39 cellular contexts compared by ENCODE assay signal in the genomic region with DNA sequence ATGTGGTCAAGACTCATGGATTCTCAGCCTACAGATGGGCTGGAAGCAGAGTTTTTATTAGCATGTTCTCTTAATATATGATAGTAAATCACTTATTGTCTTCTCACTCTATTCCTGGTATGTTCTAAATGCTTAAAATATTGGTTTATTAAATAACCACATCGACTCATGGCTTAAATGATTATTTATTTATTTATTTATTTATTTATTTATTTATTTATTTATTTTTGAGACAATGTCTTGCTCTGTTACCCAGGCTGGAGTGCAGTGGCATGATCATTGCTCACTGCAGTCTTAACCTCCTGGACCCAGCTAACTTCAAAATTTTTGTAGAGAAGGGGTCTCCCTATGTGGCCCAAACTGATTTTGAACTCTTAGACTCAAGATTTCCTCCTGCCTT.
"Had no signal": no experiment of that assay in that cellular context is flagged by ENCODE, and none has a peak within 500 bp of the region (broad histone marks: within the 10 kb centered on the region; RNA-seq: fewer than 3 reads in every experiment).

No MANE protein-coding gene starts in this region.

- H3K4me1 Mint-ChIP-seq: activated naive CD4-positive, alpha-beta T cell treated with anti-CD3 and anti-CD28 coated beads, Interleukin-2, amount 10 ng/mL, durations not matched to agents 7 days and 5 days; activated naive CD4-positive, alpha-beta T cell treated with anti-CD3 and anti-CD28 coated beads, Interleukin-2, amount 50 U/mL, for 24 hours; activated naive CD8-positive, alpha-beta T cell treated with anti-CD3 and anti-CD28 coated beads for 36 hours; activated naive CD8-positive, alpha-beta T cell treated with anti-CD3 and anti-CD28 coated beads, Interleukin-2, amount 10 ng/mL, durations not matched to agents 7 days and 5 days; activated naive CD8-positive, alpha-beta T cell treated with anti-CD3 and anti-CD28 coated beads, Interleukin-2, amount 50 U/mL, for 24 hours; activated T-helper 17 cell treated with anti-CD3 and anti-CD28 coated beads, Interleukin-2, amount 50 U/mL, for 72 hours; brain; central memory CD8-positive, alpha-beta T cell had no signal

- H3K4me3 Mint-ChIP-seq: activated naive CD4-positive, alpha-beta T cell treated with anti-CD3 and anti-CD28 coated beads for 36 hours; activated naive CD4-positive, alpha-beta T cell treated with anti-CD3 and anti-CD28 coated beads, Interleukin-2, amount 10 ng/mL, durations not matched to agents 7 days and 5 days; activated naive CD4-positive, alpha-beta T cell treated with anti-CD3 and anti-CD28 coated beads, Interleukin-2, amount 50 U/mL, for 24 hours; activated naive CD8-positive, alpha-beta T cell; activated naive CD8-positive, alpha-beta T cell treated with anti-CD3 and anti-CD28 coated beads for 36 hours; activated naive CD8-positive, alpha-beta T cell treated with anti-CD3 and anti-CD28 coated beads, Interleukin-2, amount 10 ng/mL, durations not matched to agents 7 days and 5 days; activated naive CD8-positive, alpha-beta T cell treated with anti-CD3 and anti-CD28 coated beads, Interleukin-2, amount 50 U/mL, for 24 hours; activated T-cell treated with anti-CD3 and anti-CD28 coated beads, Interleukin-2, amount 50 U/mL, for 4 hours; activated T-cell treated with anti-CD3 and anti-CD28 coated beads, Interleukin-2, amount 50 U/mL, for 72 hours; activated T-helper 1 cell treated with anti-CD3 and anti-CD28 coated beads, Interleukin-12 subunit alpha, Interleukin-12 subunit beta, Interleukin-2, Interleukin-4 antibody, amounts not matched to agents 30 ng/mL and 10 ng/mL and 1 ng/mL, durations not matched to agents 14 hours and 24 hours and 36 hours; activated T-helper 17 cell treated with anti-CD3 and anti-CD28 coated beads, Interleukin-2, amount 50 U/mL, for 72 hours; brain; central memory CD8-positive, alpha-beta T cell had no signal

- H3K9me3 Mint-ChIP-seq: activated naive CD4-positive, alpha-beta T cell treated with anti-CD3 and anti-CD28 coated beads, Interleukin-2, amount 10 ng/mL, durations not matched to agents 7 days and 5 days; activated naive CD8-positive, alpha-beta T cell treated with anti-CD3 and anti-CD28 coated beads, Interleukin-2, amount 10 ng/mL, durations not matched to agents 7 days and 5 days; activated naive CD8-positive, alpha-beta T cell treated with anti-CD3 and anti-CD28 coated beads, Interleukin-2, amount 50 U/mL, for 24 hours; activated T-cell treated with anti-CD3 and anti-CD28 coated beads, Interleukin-2, amount 50 U/mL, for 4 hours; activated T-cell treated with anti-CD3 and anti-CD28 coated beads, Interleukin-2, amount 50 U/mL, for 72 hours; activated T-helper 1 cell treated with anti-CD3 and anti-CD28 coated beads, Interleukin-12 subunit alpha, Interleukin-12 subunit beta, Interleukin-2, Interleukin-4 antibody, amounts not matched to agents 30 ng/mL and 10 ng/mL and 1 ng/mL, durations not matched to agents 14 hours and 24 hours and 36 hours; activated T-helper 17 cell treated with anti-CD3 and anti-CD28 coated beads, Interleukin-2, amount 50 U/mL, for 72 hours; activated T-helper 2 cell treated with anti-CD3 and anti-CD28 coated beads, Interferon-gamma antibody, Interleukin-2, Interleukin-4, amounts not matched to agents 10 μg/mL and 5 μg/mL and 100 μg/mL, durations not matched to agents 14 hours and 24 hours and 36 hours; central memory CD8-positive, alpha-beta T cell had no signal

- H3K27ac ChIP-seq: adrenal gland, ascending aorta, body of pancreas, brain microvascular endothelial cell, breast epithelium, cardiac muscle cell had no signal

- H3K27ac Mint-ChIP-seq: activated naive CD4-positive, alpha-beta T cell treated with anti-CD3 and anti-CD28 coated beads for 36 hours; activated naive CD4-positive, alpha-beta T cell treated with anti-CD3 and anti-CD28 coated beads, Interleukin-2, amount 10 ng/mL, durations not matched to agents 7 days and 5 days; activated naive CD4-positive, alpha-beta T cell treated with anti-CD3 and anti-CD28 coated beads, Interleukin-2, amount 50 U/mL, for 24 hours; activated naive CD4-positive, alpha-beta T cell treated with anti-CD3 and anti-CD28 coated beads, Interleukin-2, amount 50 U/mL, for 72 hours; activated naive CD8-positive, alpha-beta T cell; activated naive CD8-positive, alpha-beta T cell treated with anti-CD3 and anti-CD28 coated beads for 36 hours; activated naive CD8-positive, alpha-beta T cell treated with anti-CD3 and anti-CD28 coated beads, Interleukin-2, amount 10 ng/mL, durations not matched to agents 7 days and 5 days; activated naive CD8-positive, alpha-beta T cell treated with anti-CD3 and anti-CD28 coated beads, Interleukin-2, amount 50 U/mL, for 24 hours; activated T-cell treated with anti-CD3 and anti-CD28 coated beads, Interleukin-2, amount 50 U/mL, for 72 hours; activated T-helper 1 cell treated with anti-CD3 and anti-CD28 coated beads, Interleukin-12 subunit alpha, Interleukin-12 subunit beta, Interleukin-2, Interleukin-4 antibody, amounts not matched to agents 30 ng/mL and 10 ng/mL and 1 ng/mL, durations not matched to agents 14 hours and 24 hours and 36 hours; activated T-helper 17 cell treated with anti-CD3 and anti-CD28 coated beads, Interleukin-2, amount 50 U/mL, for 72 hours; activated T-helper 2 cell treated with anti-CD3 and anti-CD28 coated beads, Interferon-gamma antibody, Interleukin-2, Interleukin-4, amounts not matched to agents 10 μg/mL and 5 μg/mL and 100 μg/mL, durations not matched to agents 14 hours and 24 hours and 36 hours; brain had no signal

- FAIRE-seq: astrocyte, bronchial epithelial cell, colon had no signal

- H3K9me3 ChIP-seq: adrenal gland, ascending aorta, breast epithelium had no signal

- H3K4me1 ChIP-seq: adrenal gland, ascending aorta, body of pancreas, breast epithelium had no signal

- H3K4me3 ChIP-seq: adrenal gland, ascending aorta, body of pancreas, breast epithelium, cardiac muscle cell had no signal

- H3K27me3 ChIP-seq: adrenal gland, ascending aorta, body of pancreas, brain microvascular endothelial cell, breast epithelium, cardiac muscle cell had no signal

- H3K36me3 ChIP-seq: adrenal gland, ascending aorta, brain microvascular endothelial cell, breast epithelium, cardiac muscle cell had no signal

- H3K36me3 Mint-ChIP-seq: activated naive CD4-positive, alpha-beta T cell treated with anti-CD3 and anti-CD28 coated beads, Interleukin-2, amount 10 ng/mL, durations not matched to agents 7 days and 5 days; activated naive CD4-positive, alpha-beta T cell treated with anti-CD3 and anti-CD28 coated beads, Interleukin-2, amount 50 U/mL, for 24 hours; activated naive CD4-positive, alpha-beta T cell treated with anti-CD3 and anti-CD28 coated beads, Interleukin-2, amount 50 U/mL, for 72 hours; activated naive CD8-positive, alpha-beta T cell; activated naive CD8-positive, alpha-beta T cell treated with anti-CD3 and anti-CD28 coated beads for 36 hours; activated naive CD8-positive, alpha-beta T cell treated with anti-CD3 and anti-CD28 coated beads, Interleukin-2, amount 10 ng/mL, durations not matched to agents 7 days and 5 days; brain had no signal

- DNase-seq: activated effector memory CD4-positive, alpha-beta T cell treated with anti-CD3 and anti-CD28 coated beads, Interleukin-2, amount 50 U/mL, for 16 hours; activated effector memory CD4-positive, alpha-beta T cell treated with Interleukin-2 at 50 U/mL for 16 hours; activated gamma-delta T cell; activated gamma-delta T cell treated with Interleukin-2 at 50 U/mL for 16 hours; activated naive CD4-positive, alpha-beta T cell; activated naive CD4-positive, alpha-beta T cell treated with anti-CD3 and anti-CD28 coated beads for 36 hours; activated naive CD4-positive, alpha-beta T cell treated with anti-CD3 and anti-CD28 coated beads, Interleukin-2, amount 10 ng/mL, durations not matched to agents 7 days and 5 days; activated naive CD4-positive, alpha-beta T cell treated with anti-CD3 and anti-CD28 coated beads, Interleukin-2, amount 50 U/mL, for 16 hours; activated naive CD4-positive, alpha-beta T cell treated with Interleukin-2 at 50 U/mL for 16 hours; activated naive CD8-positive, alpha-beta T cell treated with anti-CD3 and anti-CD28 coated beads for 36 hours; activated naive CD8-positive, alpha-beta T cell treated with anti-CD3 and anti-CD28 coated beads, Interleukin-2, amount 10 ng/mL, durations not matched to agents 7 days and 5 days; activated naive CD8-positive, alpha-beta T cell treated with anti-CD3 and anti-CD28 coated beads, Interleukin-2, amount 50 U/mL, for 24 hours; activated T-cell treated with anti-CD3 and anti-CD28 coated beads, Interleukin-2, amount 50 U/mL, for 4 hours; activated T-cell treated with anti-CD3 and anti-CD28 coated beads, Interleukin-2, amount 50 U/mL, for 48 hours; activated T-cell treated with anti-CD3 and anti-CD28 coated beads, Interleukin-2, amount 50 U/mL, for 72 hours; adrenal gland; amniotic stem cell; amygdala; anterior cingulate cortex; aorta; body of pancreas; brain microvascular endothelial cell; caudate nucleus; central memory CD4-positive, alpha-beta T cell; cerebellar nuclear complex had no signal

- H3K27me3 Mint-ChIP-seq: activated naive CD4-positive, alpha-beta T cell treated with anti-CD3 and anti-CD28 coated beads, Interleukin-2, amount 10 ng/mL, durations not matched to agents 7 days and 5 days; brain; central memory CD8-positive, alpha-beta T cell had no signal

- ATAC-seq: activated naive CD4-positive, alpha-beta T cell treated with anti-CD3 and anti-CD28 coated beads, Interleukin-2, amount 50 U/mL, for 72 hours; activated naive CD8-positive, alpha-beta T cell treated with anti-CD3 and anti-CD28 coated beads, Interleukin-2, amount 50 U/mL, for 24 hours; activated T-cell treated with anti-CD3 and anti-CD28 coated beads, Interleukin-2, amount 50 U/mL, for 4 hours; activated T-cell treated with anti-CD3 and anti-CD28 coated beads, Interleukin-2, amount 50 U/mL, for 72 hours; activated T-helper 17 cell treated with anti-CD3 and anti-CD28 coated beads, Interleukin-2, amount 50 U/mL, for 72 hours; body of pancreas had no signal
